ENCODE assay signal across 17 cellular contexts in the genomic region with DNA sequence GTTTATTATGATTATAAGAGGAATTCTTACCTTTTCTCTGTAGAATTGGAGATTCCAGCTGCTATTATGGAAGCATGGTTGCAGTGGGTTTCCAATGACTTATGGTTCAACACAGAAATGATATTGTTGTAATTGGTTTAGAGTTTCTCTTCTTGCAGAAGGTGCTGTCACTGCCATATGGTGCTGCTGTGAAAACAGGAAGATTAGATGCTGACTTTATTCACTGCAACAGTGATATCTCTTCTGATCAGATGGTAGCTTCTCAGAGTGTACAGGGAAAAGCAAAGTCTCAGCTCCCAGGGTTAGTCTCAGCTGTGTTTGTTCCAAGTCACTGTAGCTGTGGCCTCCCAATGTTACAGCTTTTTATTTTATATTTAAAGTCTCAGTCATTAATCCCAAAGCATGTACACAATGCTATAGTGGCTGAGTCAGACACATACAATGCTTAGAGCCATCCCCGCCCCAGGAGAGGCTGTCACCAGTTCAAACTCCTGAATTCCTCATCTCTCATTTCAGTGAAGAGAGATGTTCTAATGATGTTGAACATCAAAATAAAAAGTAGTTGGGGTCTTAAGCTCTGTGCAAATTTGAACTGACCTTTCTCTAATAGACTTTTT. TPM values are rescaled to one million over a fixed set of nuclear protein-coding genes. Genes with fewer than 3 reads are reported as not detected.
A peak's percentile ranks its signal among the peaks of the same experiment; 100 is the strongest.
DNase-seq lines count a peak whose midpoint lies in the region; ATAC-seq, FAIRE-seq and TF ChIP-seq lines count a peak whose summit lies in the region.
"Had no signal": no experiment of that assay in that cellular context is flagged by ENCODE, and none has a peak within 500 bp of the region (broad histone marks: within the 10 kb centered on the region; RNA-seq: fewer than 3 reads in every experiment).

No MANE protein-coding gene starts in this region.

- H3K36me3 ChIP-seq in adipocyte (ENCODE audit: control insufficient read depth, insufficient read depth, low read length, severe bottlenecking) (no peaks in the 10 kb centered on the region), hepatocyte (replicated peaks; ENCODE audit: insufficient read depth, low read depth) (no peaks in the 10 kb centered on the region), kidney (ENCODE audit: control insufficient read depth in 1 of 2, insufficient read depth in 2 of 2, low read length in 2 of 2) (no peaks in the 10 kb centered on the region), vagina (no peaks in the 10 kb centered on the region)
- no peaks in the 10 kb centered on the region for H3K36me3 ChIP-seq in effector memory CD4-positive, alpha-beta T cell (ENCODE audit: control insufficient read depth, insufficient read depth, low read length)
- H3K36me3 ChIP-seq: WERI-Rb-1 had no signal

- no peak overlapping the region for H2AFZ ChIP-seq in hepatocyte

- no peak overlapping the region for H3K9ac ChIP-seq in adipocyte (ENCODE audit: low read length)
- no peak overlapping the region for H3K9ac ChIP-seq in kidney (ENCODE audit: low read length in 2 of 2)

- H3K27me3 ChIP-seq in adipocyte (replicated peaks; ENCODE audit: control insufficient read depth, insufficient read depth, low read length): no peaks in the 10 kb centered on the region
- no peaks in the 10 kb centered on the region for H3K27me3 ChIP-seq in hepatocyte
- no peaks in the 10 kb centered on the region for H3K27me3 ChIP-seq in effector memory CD4-positive, alpha-beta T cell (replicated peaks; ENCODE audit: control insufficient read depth, insufficient read depth, low read length, poor library complexity, severe bottlenecking)
- no peaks in the 10 kb centered on the region for H3K27me3 ChIP-seq in vagina

- DNase-seq in AG20443 (ENCODE audit: low spot score) (peak; percentile 10), NCI-H2171 (lab: John Stamatoyannopoulos, UW) (peak; percentile 65), adipocyte (ENCODE audit: low read depth) (peak; percentile 75), hepatocyte (ENCODE audit: low spot score) (peak; percentile 10), kidney (no peak), vagina (ENCODE audit: extremely low spot score in 2 of 2) (no peak)
- DNase-seq in effector memory CD4-positive, alpha-beta T cell: no peak
- DNase-seq: activated CD8-positive, alpha-beta T cell treated with anti-CD3 and anti-CD28 coated beads, Interleukin-2, amount 10 ng/mL, durations not matched to agents 7 days and 5 days; COR-L47; GDM1; immature natural killer cell; NCI-H1436 treated with DMSO at 0.1 percent for 48 hours; NCI-H345; nephron progenitor cell; WERI-Rb-1 had no signal

- peaks cover 17% of the 10 kb centered on the region for H3K4me1 ChIP-seq in adipocyte (ENCODE audit: control insufficient read depth, insufficient read depth, low read length)
- H3K4me1 ChIP-seq in hepatocyte (ENCODE audit: insufficient read depth): no peaks in the 10 kb centered on the region
- no peaks in the 10 kb centered on the region for H3K4me1 ChIP-seq in kidney (ENCODE audit: control insufficient read depth in 1 of 2, insufficient read depth in 1 of 2, low read depth in 1 of 2, low read length in 2 of 2)
- H3K4me1 ChIP-seq in effector memory CD4-positive, alpha-beta T cell (ENCODE audit: control insufficient read depth, insufficient read depth, low read length, poor library complexity, severe bottlenecking): no peaks in the 10 kb centered on the region
- no peaks in the 10 kb centered on the region for H3K4me1 ChIP-seq in vagina

- ATAC-seq in GM19397 (IDR thresholded peaks at IDR 0.05; ENCODE audit: unreplicated experiment): no peak
- ATAC-seq: activated CD8-positive, alpha-beta T cell treated with anti-CD3 and anti-CD28 coated beads, Interleukin-2, amount 10 ng/mL, durations not matched to agents 7 days and 5 days had no signal

- H3K9me3 ChIP-seq in adipocyte (ENCODE audit: control insufficient read depth, low read length) (no peaks in the 10 kb centered on the region), hepatocyte (ENCODE audit: low read depth) (no peaks in the 10 kb centered on the region), kidney (ENCODE audit: control insufficient read depth in 1 of 2, low read length in 2 of 2) (no peaks in the 10 kb centered on the region), vagina (no peaks in the 10 kb centered on the region)
- H3K9me3 ChIP-seq in effector memory CD4-positive, alpha-beta T cell (ENCODE audit: control insufficient read depth, low read length): no peaks in the 10 kb centered on the region

- no peak for TF ChIP-seq POLR2A in vagina (IDR thresholded peaks at IDR 0.05)

- no peaks in the 10 kb centered on the region for H3K79me2 ChIP-seq in hepatocyte

- no peak overlapping the region for H3K4me3 ChIP-seq in adipocyte (ENCODE audit: low read length)
- H3K4me3 ChIP-seq in hepatocyte: no peak overlapping the region
- H3K4me3 ChIP-seq in kidney (ENCODE audit: low read length in 2 of 2): no peak overlapping the region
- H3K4me3 ChIP-seq in effector memory CD4-positive, alpha-beta T cell (ENCODE audit: insufficient read depth, low read depth, low read length, poor library complexity, severe bottlenecking): no peak overlapping the region
- no peak overlapping the region for H3K4me3 ChIP-seq in vagina

- no peaks in the 10 kb centered on the region for H4K20me1 ChIP-seq in hepatocyte (ENCODE audit: insufficient read depth, poor library complexity, severe bottlenecking)

- no peak for FAIRE-seq in kidney (lab: Jason Lieb, UNC)
- FAIRE-seq: GM12892 had no signal

- 93% methylated on average over 1 of the region's 1 CpG for WGBS in hepatocyte (ENCODE audit: low lambda C conversion rate, missing lambda C conversion rate)

- H3K9me2 ChIP-seq in hepatocyte (replicated peaks; ENCODE audit: insufficient read depth): no peaks in the 10 kb centered on the region

- H3K27ac ChIP-seq in hepatocyte (no peak overlapping the region), kidney (ENCODE audit: low read depth in 2 of 2, low read length in 2 of 2) (no peak overlapping the region), vagina (no peak overlapping the region)
- H3K27ac ChIP-seq in effector memory CD4-positive, alpha-beta T cell (ENCODE audit: insufficient read depth, low read length, poor library complexity, severe bottlenecking): no peak overlapping the region
- H3K27ac ChIP-seq: WERI-Rb-1 had no signal

- no peak overlapping the region for H3K4me2 ChIP-seq in hepatocyte

- intact Hi-C loops in kidney (cut with DNase I): no loop called here
- intact Hi-C loops in vagina (cut with DNase I): no loop called here

- TF ChIP-seq CTCF in hepatocyte (IDR thresholded peaks at IDR 0.05; ENCODE audit: poor library complexity): no peak
- no peak for TF ChIP-seq CTCF in kidney (IDR thresholded peaks at IDR 0.05; ENCODE audit: borderline replicate concordance, extremely low read depth, insufficient read depth)
- TF ChIP-seq CTCF in vagina (IDR thresholded peaks at IDR 0.05): no peak

RNA-seq across cellular contexts. Expression of a gene that starts 42.7 kb away (rescaled TPM):
- total RNA-seq in hepatocyte: 168 and 196 TPM in 2 replicates
- polyA plus RNA-seq in hepatocyte: 263 and 283 TPM in 2 replicates
- 51.2 TPM for total RNA-seq in kidney
- 85.1 TPM for polyA plus RNA-seq in kidney (ENCODE audit: insufficient read depth, low read depth, low replicate concordance)
- total RNA-seq in vagina: 100 TPM

Comparison
In these comparisons a context has a peak if more than half of its experiments do, and no peak if none do; other contexts are left out.
1. DNase-seq: peak in AG20443 (single experiment), NCI-H2171 (single experiment), adipocyte (single experiment) and hepatocyte (single experiment); none in kidney (single experiment), effector memory CD4-positive, alpha-beta T cell (0 of 3) and vagina (0 of 2).